In the genomic region with DNA sequence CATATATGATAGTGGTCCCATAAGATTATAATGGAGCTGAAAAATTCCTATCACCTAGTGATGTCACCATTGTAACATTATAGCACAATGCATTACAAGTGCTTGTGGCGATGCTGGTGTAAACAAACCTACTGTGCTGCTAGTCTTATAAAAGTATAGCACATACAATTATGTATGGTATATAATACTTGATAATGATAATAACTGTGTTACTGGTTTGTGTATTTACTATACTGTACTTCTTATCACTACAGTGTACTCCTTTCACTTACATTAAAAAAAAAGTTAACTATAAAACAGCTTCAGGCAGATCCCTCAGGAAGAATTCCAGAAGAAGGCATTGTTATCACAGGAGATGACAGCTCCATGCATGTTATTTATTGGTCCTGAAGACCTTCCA, we compare ENCODE assay signal across 26 cellular contexts.
"Had no signal": no experiment of that assay in that cellular context is flagged by ENCODE, and none has a peak within 500 bp of the region (broad histone marks: within the 10 kb centered on the region; RNA-seq: fewer than 3 reads in every experiment).

No MANE protein-coding gene starts in this region.

- H3K36me3 ChIP-seq: colonic mucosa, esophagus squamous epithelium, gastrocnemius medialis, heart right ventricle, lower lobe of right lung had no signal

- ATAC-seq: effector memory CD8-positive, alpha-beta T cell; esophagus mucosa; gastrocnemius medialis; heart right ventricle; left cardiac atrium; left lung; left ventricle myocardium superior; lower lobe of right lung; naive thymus-derived CD4-positive, alpha-beta T cell had no signal

- FAIRE-seq: endometrium, islet of Langerhans, keratinocyte had no signal

- H3K27me3 ChIP-seq: colonic mucosa, esophagus squamous epithelium, gastrocnemius medialis, heart right ventricle, left lung had no signal

- H3K9me3 ChIP-seq: colonic mucosa, gastrocnemius medialis had no signal

- H3K27ac ChIP-seq: colonic mucosa, epithelial cell of prostate, esophagus squamous epithelium, gastrocnemius medialis, heart right ventricle, left lung, lower lobe of right lung had no signal

- H3K4me3 ChIP-seq: colonic mucosa, esophagus squamous epithelium, gastrocnemius medialis, heart right ventricle, left lung, lower lobe of right lung had no signal

- H3K4me1 ChIP-seq: colonic mucosa, esophagus squamous epithelium, gastrocnemius medialis, heart right ventricle, left lung, lower lobe of right lung had no signal

- DNase-seq: colonic mucosa; cortex of kidney; effector CD8-positive, alpha-beta T cell; effector memory CD8-positive, alpha-beta T cell; endodermal cell; erythroblast; esophagus squamous epithelium; foreskin fibroblast; foreskin melanocyte; gastrocnemius medialis; glutamatergic neuron; head of caudate nucleus; heart right ventricle; hippocampal formation; left cardiac atrium; left lung; left ventricle myocardium superior; lower lobe of right lung; mesendoderm; midbrain; naive thymus-derived CD4-positive, alpha-beta T cell had no signal
